ENCODE assay signal across 8 cellular contexts in genomic region chr2:40364143-40364903, GRCh38.
DNase-seq lines count a peak whose midpoint lies in the region; ATAC-seq, FAIRE-seq and TF ChIP-seq lines count a peak whose summit lies in the region.

No MANE protein-coding gene starts in this region.

- H3K9me3 ChIP-seq in BLaER1 (peaks cover 8% of the 10 kb centered on the region), duodenal mucosa (ENCODE audit: control insufficient read depth in 1 of 2, low read length in 2 of 2) (no peaks in the 10 kb centered on the region), pancreas (no peaks in the 10 kb centered on the region), A673 (ENCODE audit: low read depth, low read length, poor library complexity, severe bottlenecking) (no peaks in the 10 kb centered on the region)

- peaks cover 66% of the 10 kb centered on the region for H3K4me1 ChIP-seq in BLaER1
- no peaks in the 10 kb centered on the region for H3K4me1 ChIP-seq in duodenal mucosa (ENCODE audit: control insufficient read depth in 1 of 2, insufficient read depth in 2 of 2, low read length in 2 of 2)
- no peaks in the 10 kb centered on the region for H3K4me1 ChIP-seq in pancreas
- H3K4me1 ChIP-seq in A673 (ENCODE audit: insufficient read depth, low read length, poor library complexity, severe bottlenecking): no peaks in the 10 kb centered on the region

- BruUV-seq in A673 (replicated peaks; lab: Mats Ljungman, UMichigan): no TSS peak

- WGBS in pancreas, 2 donors: 3 to 4% methylated on average over 3 of the region's 3 CpGs

- H3K4me3 ChIP-seq in BLaER1 (peak overlapping the region; percentile 61), duodenal mucosa (ENCODE audit: low read depth in 1 of 2, low read length in 2 of 2) (peak overlapping the region; percentile 13 to 22), pancreas (no peak overlapping the region), A673 (ENCODE audit: low read depth, low read length, poor library complexity, severe bottlenecking) (no peak overlapping the region)

- DNase-seq in NCI-H82 (lab: John Stamatoyannopoulos, UW): peak; percentile 47
- no peak for DNase-seq in pancreas
- no peak for DNase-seq in A673 (ENCODE audit: low spot score)

- H3K9ac ChIP-seq in BLaER1 (peak overlapping the region; percentile 76), duodenal mucosa (ENCODE audit: low read depth in 1 of 2, low read length in 2 of 2) (no peak overlapping the region)

- TF ChIP-seq CTCF in pancreas (IDR thresholded peaks at IDR 0.05) (no peak), A673 (conservative IDR thresholded peaks at IDR 0.05; ENCODE audit: low read depth, low read length) (no peak)

- H3K27ac ChIP-seq in BLaER1 (peak overlapping the region; percentile 83), duodenal mucosa (ENCODE audit: low read depth, low read length) (no peak overlapping the region), pancreas (no peak overlapping the region), A673 (ENCODE audit: low read depth, low read length, poor library complexity, severe bottlenecking) (no peak overlapping the region)

- H3K36me3 ChIP-seq in BLaER1: no peaks in the 10 kb centered on the region
- no peaks in the 10 kb centered on the region for H3K36me3 ChIP-seq in duodenal mucosa (ENCODE audit: control insufficient read depth in 1 of 2, insufficient read depth in 2 of 2, low read length in 2 of 2)
- no peaks in the 10 kb centered on the region for H3K36me3 ChIP-seq in pancreas
- H3K36me3 ChIP-seq in A673 (ENCODE audit: insufficient read depth, low read length, poor library complexity, severe bottlenecking): no peaks in the 10 kb centered on the region

- intact Hi-C loops in pancreas (cut with DNase I) (no loop called here), A673 (cut with micrococcal nuclease; ENCODE audit: unreplicated experiment) (no loop called here)

- H3K27me3 ChIP-seq in BLaER1 (no peaks in the 10 kb centered on the region), duodenal mucosa (ENCODE audit: control insufficient read depth in 1 of 2, insufficient read depth in 2 of 2, low read length in 2 of 2) (no peaks in the 10 kb centered on the region), pancreas (no peaks in the 10 kb centered on the region), A673 (replicated peaks; ENCODE audit: insufficient read depth, low read depth, low read length, poor library complexity) (peaks cover 66% of the 10 kb centered on the region)

- POLR2A ChIA-PET in A673 (lab: Charles Lee; ENCODE audit: low non-redundant PET): no interaction called here

- ATAC-seq in pancreas (peak in 2 of 4 donors; percentile 33 to 35), HG03439 (IDR thresholded peaks at IDR 0.05; ENCODE audit: unreplicated experiment) (no peak), HG03469 (IDR thresholded peaks at IDR 0.05; ENCODE audit: unreplicated experiment) (no peak), GM18907 (IDR thresholded peaks at IDR 0.05; ENCODE audit: unreplicated experiment) (no peak)

- peak overlapping the region; percentile 93 for H3K4me2 ChIP-seq in BLaER1

- peak; percentile 81 for FAIRE-seq in pancreas (lab: Jason Lieb, UNC)

- H4K20me1 ChIP-seq in BLaER1: no peaks in the 10 kb centered on the region

- CTCF ChIA-PET in A673 (lab: Charles Lee): no interaction called here

Comparison
In these comparisons a context has a peak if more than half of its experiments do, and no peak if none do; other contexts are left out.
1. H3K4me3 ChIP-seq: peak in BLaER1 (single experiment) and duodenal mucosa (2 of 2); none in pancreas (0 of 4) and A673 (single experiment).